Comparison of ENCODE assay signal across 8 cellular contexts in the genomic region with DNA sequence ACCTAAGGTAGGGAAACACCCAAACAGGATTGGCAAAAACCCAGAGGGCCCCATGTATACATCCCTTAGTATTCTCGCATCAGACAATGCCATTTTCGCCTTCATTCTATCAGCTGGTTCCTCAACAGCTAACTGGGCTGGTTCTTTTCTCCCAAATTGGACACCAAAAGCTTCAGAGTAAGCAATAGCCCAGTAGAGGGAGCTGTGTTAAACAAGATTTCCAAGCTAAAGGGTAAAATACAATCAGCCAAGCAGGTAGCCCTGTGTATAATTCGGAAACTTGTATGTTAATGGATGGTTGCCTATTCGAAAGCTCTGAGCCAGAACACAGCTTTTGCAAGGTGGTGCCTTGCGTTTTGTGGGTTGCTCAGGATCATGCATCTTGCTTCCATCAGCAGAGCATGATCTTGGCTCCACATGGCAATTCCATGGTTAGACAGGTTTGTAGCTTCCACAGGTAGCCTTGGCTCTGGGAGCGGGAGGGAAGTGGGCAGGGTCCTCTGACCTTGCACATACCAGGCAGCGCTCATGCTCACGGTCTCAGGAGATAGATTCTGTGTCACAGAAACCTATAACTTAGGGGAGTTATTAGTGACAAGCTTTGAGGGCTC.
DNase-seq lines count a peak whose midpoint lies in the region; ATAC-seq and TF ChIP-seq lines count a peak whose summit lies in the region.

No MANE protein-coding gene starts in this region.

- no peaks in the 10 kb centered on the region for H3K9me2 ChIP-seq in DOHH2 (replicated peaks; ENCODE audit: control insufficient read depth, low read length)

- H2AK5ac ChIP-seq in H9 (ENCODE audit: insufficient read length, low read length) (no peak overlapping the region), mesenchymal stem cell (ENCODE audit: low read length, severe bottlenecking) (no peak overlapping the region)

- H3K4me3 Mint-ChIP-seq in H9 (no peak overlapping the region), chondrocyte (ENCODE audit: unreplicated experiment) (no peak overlapping the region), natural killer cell (no peak overlapping the region)

- H3K27me3 Mint-ChIP-seq in H9 (ENCODE audit: low read depth): no peaks in the 10 kb centered on the region
- H3K27me3 Mint-ChIP-seq in chondrocyte (ENCODE audit: low read depth): no peaks in the 10 kb centered on the region
- H3K27me3 Mint-ChIP-seq in natural killer cell (ENCODE audit: low read depth in 2 of 2): peaks cover 0 to 2% of the 10 kb centered on the region in 2 donors

- H4K91ac ChIP-seq in H9 (ENCODE audit: insufficient read length, low read depth, low read length): no peak overlapping the region
- H4K91ac ChIP-seq in mesenchymal stem cell (ENCODE audit: low read length): peak overlapping the region; percentile 70

- H3K27ac Mint-ChIP-seq in H9: no peak overlapping the region
- no peak overlapping the region for H3K27ac Mint-ChIP-seq in chondrocyte (ENCODE audit: unreplicated experiment)
- no peak overlapping the region for H3K27ac Mint-ChIP-seq in natural killer cell

- no peak overlapping the region for H3K56ac ChIP-seq in H9 (ENCODE audit: insufficient read length, low read depth, low read length)

- H2BK12ac ChIP-seq in H9 (ENCODE audit: insufficient read length, low read depth, low read length): no peak overlapping the region
- H2BK12ac ChIP-seq in mesenchymal stem cell (ENCODE audit: low read length in 2 of 2): peak overlapping the region; percentile 66 to 96

- H3K27ac ChIP-seq in DOHH2 (ENCODE audit: low read depth, low read length) (no peak overlapping the region), H9 (ENCODE audit: insufficient read length, low read depth, low read length) (no peak overlapping the region), mesenchymal stem cell (ENCODE audit: low read length, poor library complexity, severe bottlenecking) (no peak overlapping the region)

- H3K79me2 ChIP-seq in DOHH2 (ENCODE audit: control insufficient read depth, low read length) (no peaks in the 10 kb centered on the region), H9 (ENCODE audit: insufficient read depth, low read length) (no peaks in the 10 kb centered on the region)

- no peak for ATAC-seq in natural killer cell

- H3K36me3 ChIP-seq in DOHH2 (ENCODE audit: control insufficient read depth, low read length): no peaks in the 10 kb centered on the region
- H3K36me3 ChIP-seq in mesenchymal stem cell (ENCODE audit: control insufficient read depth in 1 of 2, insufficient read depth in 2 of 2, low read depth in 1 of 2, low read length in 2 of 2): no peaks in the 10 kb centered on the region

- no peak overlapping the region for H2BK20ac ChIP-seq in H9 (ENCODE audit: low read depth, low read length, poor library complexity, severe bottlenecking)

- TF ChIP-seq CTCF in DOHH2 (IDR thresholded peaks at IDR 0.05; ENCODE audit: low read depth, low read length, poor library complexity, severe bottlenecking) (peak; percentile 81), H9 (conservative IDR thresholded peaks at IDR 0.05) (peak; percentile 76), chondrocyte (IDR thresholded peaks at IDR 0.05) (peak; percentile 89), natural killer cell (IDR thresholded peaks at IDR 0.05) (no peak)

- intact Hi-C loops in natural killer cell (cut with micrococcal nuclease): loop anchor here (10.0 kb wide), 1 partner anchor 528 kb away; no protein-coding TSS in a partner anchor

- no peak overlapping the region for H3K4me2 ChIP-seq in DOHH2 (ENCODE audit: low read length)
- H3K4me2 ChIP-seq in H9 (ENCODE audit: insufficient read depth, insufficient read length, low read length): no peak overlapping the region
- no peak overlapping the region for H3K4me2 ChIP-seq in mesenchymal stem cell (ENCODE audit: low read length, poor library complexity, severe bottlenecking)

- no peak overlapping the region for H4K8ac ChIP-seq in H9 (replicated peaks; ENCODE audit: insufficient read length, low read depth, low read length)
- H4K8ac ChIP-seq in mesenchymal stem cell (ENCODE audit: low read length): peak overlapping the region; percentile 59

- H3K23ac ChIP-seq in H9 (ENCODE audit: insufficient read length, low read depth, low read length): no peak overlapping the region
- no peak overlapping the region for H3K23ac ChIP-seq in mesenchymal stem cell (ENCODE audit: low read length in 2 of 2)

- no peaks in the 10 kb centered on the region for H3K36me3 Mint-ChIP-seq in H9 (ENCODE audit: insufficient read depth in 1 of 3, low read depth in 3 of 3)
- no peaks in the 10 kb centered on the region for H3K36me3 Mint-ChIP-seq in chondrocyte (ENCODE audit: low read depth)
- no peaks in the 10 kb centered on the region for H3K36me3 Mint-ChIP-seq in natural killer cell

- H3K4me1 Mint-ChIP-seq in H9 (peaks cover 10 to 11% of the 10 kb centered on the region in 2 experiments), chondrocyte (ENCODE audit: low read depth) (peaks cover 33% of the 10 kb centered on the region), natural killer cell (peaks cover 15 to 16% of the 10 kb centered on the region in 2 donors)

- H3K18ac ChIP-seq in H9 (ENCODE audit: insufficient read length, low read depth, low read length): no peak overlapping the region
- peak overlapping the region; percentile 89 to 90 for H3K18ac ChIP-seq in mesenchymal stem cell (ENCODE audit: low read depth in 1 of 2, low read length in 2 of 2)

- no peak overlapping the region for H2AFZ ChIP-seq in H9 (ENCODE audit: low read length)
- no peak overlapping the region for H2AFZ ChIP-seq in mesenchymal stem cell (ENCODE audit: low read depth, low read length)

- H3K14ac ChIP-seq in H9 (ENCODE audit: insufficient read depth, low read length) (no peak overlapping the region), mesenchymal stem cell (ENCODE audit: low read length in 2 of 2) (peak overlapping the region in 1 of 2 experiments; percentile 11)

- H2BK120ac ChIP-seq in H9 (ENCODE audit: low read depth, low read length, poor library complexity, severe bottlenecking) (no peak overlapping the region), mesenchymal stem cell (ENCODE audit: low read depth, low read length) (no peak overlapping the region)

- H2BK5ac ChIP-seq in H9 (ENCODE audit: insufficient read length, low read length) (no peak overlapping the region), mesenchymal stem cell (ENCODE audit: low read depth, low read length, poor library complexity, severe bottlenecking) (no peak overlapping the region)

- no CpG with 5 or more reads among the region's 8 CpGs for WGBS in H9 (ENCODE audit: extremely low coverage, insufficient read length, low lambda C conversion rate)
- 76% methylated on average over 8 of the region's 8 CpGs for WGBS in mesenchymal stem cell

- H3K27me3 ChIP-seq in DOHH2 (ENCODE audit: control insufficient read depth, low read length) (no peaks in the 10 kb centered on the region), H9 (ENCODE audit: insufficient read depth, low read length) (no peaks in the 10 kb centered on the region), mesenchymal stem cell (ENCODE audit: control insufficient read depth in 1 of 2, insufficient read depth in 1 of 2, low read length in 2 of 2) (no peaks in the 10 kb centered on the region)

- no peaks in the 10 kb centered on the region for H3K9me3 ChIP-seq in DOHH2 (ENCODE audit: control insufficient read depth, insufficient read depth, low read length)
- no peaks in the 10 kb centered on the region for H3K9me3 ChIP-seq in H9 (ENCODE audit: control insufficient read depth, low read depth, low read length)
- no peaks in the 10 kb centered on the region for H3K9me3 ChIP-seq in mesenchymal stem cell (ENCODE audit: control insufficient read depth, low read length)

- H2BK15ac ChIP-seq in H9 (ENCODE audit: low read depth, low read length) (no peak overlapping the region), mesenchymal stem cell (ENCODE audit: low read depth, poor library complexity, severe bottlenecking) (peak overlapping the region; percentile 33)

- no peak overlapping the region for H3K4ac ChIP-seq in H9 (ENCODE audit: low read depth, low read length)
- H3K4ac ChIP-seq in mesenchymal stem cell (ENCODE audit: low read depth in 1 of 2, low read length in 2 of 2): peak overlapping the region; percentile 55 to 86

- no peaks in the 10 kb centered on the region for H3K23me2 ChIP-seq in H9 (ENCODE audit: insufficient read length, low read depth, low read length, poor library complexity, severe bottlenecking)

- no peaks in the 10 kb centered on the region for H3K79me1 ChIP-seq in H9 (ENCODE audit: insufficient read depth, low read depth, low read length, poor library complexity, severe bottlenecking)
- no peaks in the 10 kb centered on the region for H3K79me1 ChIP-seq in mesenchymal stem cell (replicated peaks; ENCODE audit: low read length, poor library complexity, severe bottlenecking)

- no peaks in the 10 kb centered on the region; the same call in 1 of the 2 replicates for H3F3A ChIP-seq in DOHH2 (ENCODE audit: control insufficient read depth, insufficient read depth)

- no peak overlapping the region for H4K5ac ChIP-seq in H9 (ENCODE audit: insufficient read length, low read depth, low read length)

- H4K20me1 ChIP-seq in DOHH2 (ENCODE audit: control insufficient read depth, insufficient read depth, low read depth, low read length): no peaks in the 10 kb centered on the region
- H4K20me1 ChIP-seq in H9 (ENCODE audit: control insufficient read depth, insufficient read depth, insufficient read length): no peaks in the 10 kb centered on the region

- H3K9ac ChIP-seq in H9 (ENCODE audit: extremely low read depth, insufficient read length, low read length): no peak overlapping the region
- peak overlapping the region; percentile 58 for H3K9ac ChIP-seq in mesenchymal stem cell (ENCODE audit: low read length)

- H3K4me1 ChIP-seq in DOHH2 (ENCODE audit: control insufficient read depth, low read length): peaks cover 62% of the 10 kb centered on the region
- peaks cover 3% of the 10 kb centered on the region; the same call in 1 of the 2 replicates for H3K4me1 ChIP-seq in H9 (ENCODE audit: insufficient read depth, low read length)
- peaks cover 8% of the 10 kb centered on the region for H3K4me1 ChIP-seq in mesenchymal stem cell (ENCODE audit: control insufficient read depth, insufficient read depth, low read depth, low read length)

- no peak overlapping the region for H3T11ph ChIP-seq in H9 (ENCODE audit: low read length)

- DNase-seq in H9 (no peak), NCI-H226 (peak; percentile 21), chondrocyte (ENCODE audit: low spot score) (no peak), mesenchymal stem cell (peak; percentile 58), NCI-H187 treated with DMSO at 0.1 percent for 48 hours (lab: John Stamatoyannopoulos, UW) (no peak), activated T-cell treated with anti-CD3 and anti-CD28 coated beads for 4 hours (no peak), natural killer cell (no peak)

- H3K9me3 Mint-ChIP-seq in H9 (no peaks in the 10 kb centered on the region), chondrocyte (ENCODE audit: low read depth) (peaks cover 2% of the 10 kb centered on the region), natural killer cell (no peaks in the 10 kb centered on the region)

- H3K4me3 ChIP-seq in DOHH2 (ENCODE audit: low read length) (no peak overlapping the region), mesenchymal stem cell (ENCODE audit: insufficient read depth in 1 of 2, low read depth in 1 of 2, low read length in 2 of 2) (no peak overlapping the region)

Comparison
In these comparisons a context has a peak if more than half of its experiments do, and no peak if none do; other contexts are left out.
1. DNase-seq: peak in NCI-H226 (single experiment) and mesenchymal stem cell (single experiment); none in H9 (single experiment), chondrocyte (single experiment), NCI-H187 treated with DMSO at 0.1 percent for 48 hours (single experiment), activated T-cell treated with anti-CD3 and anti-CD28 coated beads for 4 hours (single experiment) and natural killer cell (single experiment).